Comparison of ENCODE assay signal across 7 cellular contexts in genomic region chr1:167797005-167797404, GRCh38.
A peak's percentile ranks its signal among the peaks of the same experiment; 100 is the strongest.
DNase-seq lines count a peak whose midpoint lies in the region; ATAC-seq and TF ChIP-seq lines count a peak whose summit lies in the region.

No MANE protein-coding gene starts in this region.

- H3K27me3 Mint-ChIP-seq in neural progenitor cell (ENCODE audit: insufficient read depth, low read depth), result peaks cover 5% of the 10 kb centered on the region

- H3K4me1 Mint-ChIP-seq in neural progenitor cell, result peaks cover 4% of the 10 kb centered on the region

- DNase-seq in HCT116 (ENCODE audit: low read depth, low spot score) (no peak), SK-MEL-5 (ENCODE audit: low read depth, low spot score) (peak; percentile 43), fibroblast of peridontal ligament (ENCODE audit: extremely low read depth) (peak; percentile 100), neural progenitor cell (ENCODE audit: low spot score) (peak; percentile 46), NCI-H748 treated with DMSO at 0.1 percent for 48 hours (lab: John Stamatoyannopoulos, UW) (no peak)
- no peak for DNase-seq in effector memory CD4-positive, alpha-beta T cell

- H3K4me3 ChIP-seq in HCT116 (replicated peaks in 1 of 2; ENCODE audit: low read depth in 1 of 2, low read length in 2 of 2) (no peak overlapping the region), neural progenitor cell (no peak overlapping the region)
- no peak overlapping the region for H3K4me3 ChIP-seq in effector memory CD4-positive, alpha-beta T cell (ENCODE audit: insufficient read depth, low read depth, low read length, poor library complexity, severe bottlenecking)

- H3K9me2 ChIP-seq in HCT116 (ENCODE audit: insufficient read depth), result no peaks in the 10 kb centered on the region

- H3K4me2 ChIP-seq in HCT116 (ENCODE audit: low read length), result no peak overlapping the region
- no peak overlapping the region for H3K4me2 ChIP-seq in neural progenitor cell

- TF ChIP-seq POLR2A in HCT116 (IDR thresholded peaks at IDR 0.05; ENCODE audit: borderline replicate concordance, extremely low read depth, insufficient read depth, insufficient read length), result no peak

- no peak overlapping the region for H3K9ac ChIP-seq in HCT116 (ENCODE audit: low read length)
- no peak overlapping the region for H3K9ac ChIP-seq in neural progenitor cell

- BruUV-seq in HCT116 (replicated peaks; lab: Mats Ljungman, UMichigan), result no TSS peak

- in situ Hi-C loops in SK-MEL-5 (cut with HindIII; ENCODE audit: low pct_unique_long_range_greater_than_20kb, low sequenced_read_pairs), result no loop called here

- H4K20me1 ChIP-seq in HCT116 (ENCODE audit: insufficient read depth) (no peaks in the 10 kb centered on the region), neural progenitor cell (ENCODE audit: low read depth) (peaks cover 9% of the 10 kb centered on the region)

- H3K27ac Mint-ChIP-seq in neural progenitor cell, result no peak overlapping the region

- TF ChIP-seq CTCF in HCT116 (IDR thresholded peaks at IDR 0.05 in 2 of 3, conservative IDR thresholded peaks at IDR 0.05 in 1 of 3; ENCODE audit: borderline replicate concordance in 1 of 3, insufficient read depth in 1 of 3, low read depth in 2 of 3, low read length in 2 of 3) (no peak), neural progenitor cell (IDR thresholded peaks at IDR 0.05) (no peak)

- peaks cover 5% of the 10 kb centered on the region for H3K9me3 Mint-ChIP-seq in neural progenitor cell

- no peaks in the 10 kb centered on the region for H3K36me3 ChIP-seq in HCT116 (ENCODE audit: control insufficient read depth in 1 of 2, insufficient read depth in 2 of 2, low read length in 2 of 2)
- no peaks in the 10 kb centered on the region for H3K36me3 ChIP-seq in neural progenitor cell
- no peaks in the 10 kb centered on the region for H3K36me3 ChIP-seq in effector memory CD4-positive, alpha-beta T cell (ENCODE audit: control insufficient read depth, insufficient read depth, low read length)

- TF ChIP-seq RAD21 in HCT116 (IDR thresholded peaks at IDR 0.05; ENCODE audit: low read depth), result no peak

- H2AFZ ChIP-seq in HCT116 (ENCODE audit: low read depth, low read length, poor library complexity, severe bottlenecking) (no peak overlapping the region), neural progenitor cell (replicated peaks) (no peak overlapping the region)

- no peak overlapping the region for H3K4me3 Mint-ChIP-seq in neural progenitor cell

- RAD21 ChIA-PET in HCT116 (lab: Charles Lee; ENCODE audit: low non-redundant PET in 1 of 2, low total read pairs in 2 of 2, uncharacterized antibody in 2 of 2, unreplicated experiment in 2 of 2), result no interaction called here

- H3K4me1 ChIP-seq in HCT116 (ENCODE audit: control insufficient read depth in 1 of 2, insufficient read depth in 2 of 2, low read length in 2 of 2) (peaks cover 0 to 11% of the 10 kb centered on the region in 2 experiments; a peak in 1 of 4 replicates), neural progenitor cell (peaks cover 22% of the 10 kb centered on the region)
- no peaks in the 10 kb centered on the region for H3K4me1 ChIP-seq in effector memory CD4-positive, alpha-beta T cell (ENCODE audit: control insufficient read depth, insufficient read depth, low read length, poor library complexity, severe bottlenecking)

- peaks cover 16% of the 10 kb centered on the region for H3K36me3 Mint-ChIP-seq in neural progenitor cell

- H3K27ac ChIP-seq in HCT116 (ENCODE audit: low read depth, low read length), result no peak overlapping the region
- peak overlapping the region; percentile 24 for H3K27ac ChIP-seq in neural progenitor cell
- no peak overlapping the region for H3K27ac ChIP-seq in effector memory CD4-positive, alpha-beta T cell (ENCODE audit: insufficient read depth, low read length, poor library complexity, severe bottlenecking)

- intact Hi-C loops in HCT116 (cut with micrococcal nuclease), result no loop called here

- H3F3A ChIP-seq in neural progenitor cell (ENCODE audit: low read depth), result peaks cover 39% of the 10 kb centered on the region

- ATAC-seq in HCT116 (peak; percentile 36; the same call in 1 of the 2 replicates), HG03025 (IDR thresholded peaks at IDR 0.05; ENCODE audit: low FRiP score, unreplicated experiment) (no peak)

- POLR2A ChIA-PET in HCT116 (lab: Charles Lee), result no interaction called here

- H3K79me2 ChIP-seq in HCT116 (ENCODE audit: insufficient read depth, low read length), result no peaks in the 10 kb centered on the region
- no peaks in the 10 kb centered on the region for H3K79me2 ChIP-seq in neural progenitor cell (ENCODE audit: low read depth)

- CTCF ChIA-PET in HCT116 (lab: Charles Lee), result no interaction called here

- no peaks in the 10 kb centered on the region for H3K27me3 ChIP-seq in HCT116 (ENCODE audit: insufficient read depth, low read length)
- no peaks in the 10 kb centered on the region for H3K27me3 ChIP-seq in neural progenitor cell
- no peaks in the 10 kb centered on the region for H3K27me3 ChIP-seq in effector memory CD4-positive, alpha-beta T cell (replicated peaks; ENCODE audit: control insufficient read depth, insufficient read depth, low read length, poor library complexity, severe bottlenecking)

- H3K9me3 ChIP-seq in HCT116 (ENCODE audit: control insufficient read depth in 1 of 2, insufficient read depth in 1 of 2, low read depth in 1 of 2, low read length in 2 of 2) (no peaks in the 10 kb centered on the region), neural progenitor cell (ENCODE audit: low read depth) (no peaks in the 10 kb centered on the region)
- H3K9me3 ChIP-seq in effector memory CD4-positive, alpha-beta T cell (ENCODE audit: control insufficient read depth, low read length), result no peaks in the 10 kb centered on the region

TF ChIP-seq in HCT116, 20 proteins besides CTCF, POLR2A, EP300 and RAD21:
- peak; percentile 43 for TF ChIP-seq CEBPB (IDR thresholded peaks at IDR 0.05; ENCODE audit: low read depth)
- TF ChIP-seq POLR2AphosphoS5 (IDR thresholded peaks at IDR 0.05; ENCODE audit: low read depth, low read length), result no peak
- TF ChIP-seq SIN3A (IDR thresholded peaks at IDR 0.05; ENCODE audit: low read depth), result no peak
- no peak for TF ChIP-seq FOSL1 (IDR thresholded peaks at IDR 0.05; ENCODE audit: low read depth)
- no peak for TF ChIP-seq MAX (IDR thresholded peaks at IDR 0.05)

Comparison
In these comparisons a context has a peak if more than half of its experiments do, and no peak if none do; other contexts are left out.
1. DNase-seq: peak in SK-MEL-5 (single experiment), fibroblast of peridontal ligament (single experiment) and neural progenitor cell (single experiment); none in HCT116 (single experiment), effector memory CD4-positive, alpha-beta T cell (0 of 3) and NCI-H748 treated with DMSO at 0.1 percent for 48 hours (single experiment).